ENCODE assay signal across 12 cellular contexts in the genomic region with DNA sequence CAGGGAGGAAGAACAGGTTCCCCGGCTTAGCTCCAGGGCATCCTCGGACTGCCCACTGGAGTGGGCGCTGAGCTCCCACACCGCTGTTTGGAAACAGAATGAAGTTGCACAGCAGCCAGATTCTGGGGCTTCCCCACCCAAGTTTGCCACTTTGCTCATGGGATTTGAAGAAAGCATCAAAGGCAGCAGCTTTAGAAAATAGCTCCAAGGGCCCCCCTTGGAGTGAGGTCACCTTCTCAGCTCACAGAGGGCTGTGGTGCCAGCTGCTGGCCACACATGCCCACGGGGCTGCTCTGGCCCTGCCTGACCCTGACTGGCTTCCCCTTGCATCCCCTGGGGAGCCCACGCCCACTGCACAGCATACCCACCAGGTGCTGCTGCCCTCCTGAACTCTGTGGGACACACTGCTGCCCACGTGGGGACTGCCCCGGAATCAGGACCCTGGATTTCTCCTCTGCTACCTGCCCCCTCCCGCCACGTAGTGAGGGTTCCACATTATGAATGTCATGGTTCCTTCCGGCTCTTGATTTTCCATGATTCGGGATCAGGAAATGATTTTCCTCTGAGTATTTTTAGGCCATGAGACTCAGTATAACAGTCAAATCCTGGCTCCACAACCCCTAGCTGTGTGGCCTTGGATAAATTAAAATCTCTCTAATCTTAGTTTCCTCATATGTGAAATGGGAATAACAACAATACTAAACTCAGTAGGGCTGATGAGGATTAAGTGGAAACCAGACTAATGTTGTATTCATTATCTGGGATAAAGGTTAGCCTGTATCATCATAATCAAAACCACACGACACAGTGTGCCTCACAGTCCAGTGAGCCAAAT.
DNase-seq lines count a peak whose midpoint lies in the region; ATAC-seq and TF ChIP-seq lines count a peak whose summit lies in the region.
"Had no signal": no experiment of that assay in that cellular context is flagged by ENCODE, and none has a peak within 500 bp of the region (broad histone marks: within the 10 kb centered on the region; RNA-seq: fewer than 3 reads in every experiment).

No MANE protein-coding gene starts in this region.

- H3K9me3 Mint-ChIP-seq in neural crest cell: no peaks in the 10 kb centered on the region
- H3K9me3 Mint-ChIP-seq in T-helper 2 cell treated with Interferon-gamma antibody and Interleukin-4, amounts not matched to agents 5 μg/mL and 100 μg/mL, for 36 hours: no peaks in the 10 kb centered on the region

- H3K27me3 Mint-ChIP-seq in neural crest cell (ENCODE audit: low read depth): peaks cover 4% of the 10 kb centered on the region
- H3K27me3 Mint-ChIP-seq in T-helper 2 cell treated with Interferon-gamma antibody and Interleukin-4, amounts not matched to agents 5 μg/mL and 100 μg/mL, for 36 hours (ENCODE audit: low read depth): no peaks in the 10 kb centered on the region

- TF ChIP-seq POLR2A in upper lobe of left lung (IDR thresholded peaks at IDR 0.05): no peak

- H3K4me3 ChIP-seq in esophagus (ENCODE audit: low read depth in 1 of 2, low read length in 2 of 2) (no peak overlapping the region), upper lobe of left lung (no peak overlapping the region)

- 45 to 52% methylated on average over 13 of the region's 13 CpGs for WGBS in esophagus, 2 donors
- 55 to 71% methylated on average over 12 to 13 of the region's 13 CpGs for WGBS in upper lobe of left lung, 2 donors

- peak overlapping the region; percentile 94 for H3K27ac Mint-ChIP-seq in neural crest cell (ENCODE audit: unreplicated experiment)
- H3K27ac Mint-ChIP-seq in T-helper 2 cell treated with Interferon-gamma antibody and Interleukin-4, amounts not matched to agents 5 μg/mL and 100 μg/mL, for 36 hours: no peak overlapping the region

- no peaks in the 10 kb centered on the region for H3K36me3 Mint-ChIP-seq in neural crest cell (ENCODE audit: low read depth)
- no peaks in the 10 kb centered on the region for H3K36me3 Mint-ChIP-seq in T-helper 2 cell treated with Interferon-gamma antibody and Interleukin-4, amounts not matched to agents 5 μg/mL and 100 μg/mL, for 36 hours (ENCODE audit: low read depth)

- H3K4me3 Mint-ChIP-seq in neural crest cell: peak overlapping the region; percentile 59
- H3K4me3 Mint-ChIP-seq in T-helper 2 cell treated with Interferon-gamma antibody and Interleukin-4, amounts not matched to agents 5 μg/mL and 100 μg/mL, for 36 hours: no peak overlapping the region

- H3K36me3 ChIP-seq in esophagus (ENCODE audit: control insufficient read depth in 2 of 2, insufficient read depth in 2 of 2, low read length in 1 of 2): no peaks in the 10 kb centered on the region
- no peaks in the 10 kb centered on the region for H3K36me3 ChIP-seq in upper lobe of left lung

- ATAC-seq in upper lobe of left lung (ENCODE audit: low FRiP score in 2 of 2): peak in 1 of 2 donors; percentile 4
- ATAC-seq in GM18502 (IDR thresholded peaks at IDR 0.05; ENCODE audit: poor library complexity, unreplicated experiment): no peak

- TF ChIP-seq CTCF in neural crest cell (conservative IDR thresholded peaks at IDR 0.05): no peak
- TF ChIP-seq CTCF in upper lobe of left lung (IDR thresholded peaks at IDR 0.05): no peak

- H3K9me3 ChIP-seq in esophagus (ENCODE audit: control insufficient read depth in 2 of 2, insufficient read depth in 1 of 2, low read depth in 1 of 2, low read length in 1 of 2) (no peaks in the 10 kb centered on the region), upper lobe of left lung (no peaks in the 10 kb centered on the region)

- DNase-seq in NCI-H146 (lab: John Stamatoyannopoulos, UW): peak; percentile 11
- no peak for DNase-seq in NCI-H146 treated with DMSO at 0.1 percent for 48 hours (lab: John Stamatoyannopoulos, UW; ENCODE audit: unreplicated experiment)
- DNase-seq in neural crest cell (ENCODE audit: low read depth, low spot score): no peak
- peak in 1 of 2 donors; percentile 48 for DNase-seq in upper lobe of left lung
- no peak for DNase-seq in T-helper 2 cell treated with Interferon-gamma antibody and Interleukin-4, amounts not matched to agents 5 μg/mL and 100 μg/mL, for 36 hours (ENCODE audit: low spot score)
- no peak for DNase-seq in DMS 273 (lab: John Stamatoyannopoulos, UW; ENCODE audit: unreplicated experiment)
- DNase-seq: activated CD8-positive, alpha-beta memory T cell treated with anti-CD3 and anti-CD28 coated beads, Interleukin-2, amount 50 U/mL, for 48 hours; DMS79; NCI-H748 treated with DMSO at 0.1 percent for 48 hours had no signal

- peaks cover 4 to 16% of the 10 kb centered on the region in 2 donors for H3K4me1 ChIP-seq in esophagus (ENCODE audit: control insufficient read depth in 2 of 2, insufficient read depth in 2 of 2, low read length in 1 of 2)
- H3K4me1 ChIP-seq in upper lobe of left lung: peaks cover 34 to 56% (median 48%) of the 10 kb centered on the region in 4 donors

- H3K4me1 Mint-ChIP-seq in neural crest cell: peaks cover 76% of the 10 kb centered on the region
- no peaks in the 10 kb centered on the region for H3K4me1 Mint-ChIP-seq in T-helper 2 cell treated with Interferon-gamma antibody and Interleukin-4, amounts not matched to agents 5 μg/mL and 100 μg/mL, for 36 hours (ENCODE audit: low read depth)

- TF ChIP-seq EP300 in upper lobe of left lung (IDR thresholded peaks at IDR 0.05): no peak

- H3K27ac ChIP-seq in esophagus (ENCODE audit: low read depth in 2 of 2, low read length in 1 of 2) (peak overlapping the region; percentile 40 to 70), upper lobe of left lung (peak overlapping the region in 3 of 4 donors; percentile 1 to 72 (median 68))
- H3K27ac ChIP-seq: 22Rv1 had no signal

- no peaks in the 10 kb centered on the region for H3K27me3 ChIP-seq in esophagus (ENCODE audit: control insufficient read depth in 1 of 2, insufficient read depth in 2 of 2, low read length in 2 of 2)
- no peaks in the 10 kb centered on the region for H3K27me3 ChIP-seq in upper lobe of left lung
